ENCODE assay signal across 8 cellular contexts in genomic region chr14:104933721-104934379, GRCh38. TPM values are rescaled to one million over a fixed set of nuclear protein-coding genes. Genes with fewer than 3 reads are reported as not detected.
DNase-seq lines count a peak whose midpoint lies in the region; ATAC-seq and TF ChIP-seq lines count a peak whose summit lies in the region.

No MANE protein-coding gene starts in this region.

- no peaks in the 10 kb centered on the region for H3K79me1 ChIP-seq in mesenchymal stem cell (replicated peaks; ENCODE audit: low read length, poor library complexity, severe bottlenecking)

- no peak for TF ChIP-seq POLR2A in uterus (IDR thresholded peaks at IDR 0.05)

- H2AK5ac ChIP-seq in mesenchymal stem cell (ENCODE audit: low read length, severe bottlenecking): no peak overlapping the region

- no peak overlapping the region for H2BK12ac ChIP-seq in mesenchymal stem cell (ENCODE audit: low read length in 2 of 2)

- no peak for TF ChIP-seq CTCF in colonic mucosa (IDR thresholded peaks at IDR 0.05)
- TF ChIP-seq CTCF in uterus (IDR thresholded peaks at IDR 0.05): no peak

- no peak overlapping the region for H3K14ac ChIP-seq in mesenchymal stem cell (ENCODE audit: low read length in 2 of 2)

- 21% methylated on average over 14 of the region's 42 CpGs for WGBS in mesenchymal stem cell

- peak overlapping the region in 1 of 2 experiments; percentile 77 for H3K23ac ChIP-seq in mesenchymal stem cell (ENCODE audit: low read length in 2 of 2)

- H3K4me1 ChIP-seq in colonic mucosa: peaks cover 4% of the 10 kb centered on the region
- H3K4me1 ChIP-seq in mesenchymal stem cell (ENCODE audit: control insufficient read depth, insufficient read depth, low read depth, low read length): peaks cover 13% of the 10 kb centered on the region
- no peaks in the 10 kb centered on the region for H3K4me1 ChIP-seq in uterus

- no peak overlapping the region for H4K91ac ChIP-seq in mesenchymal stem cell (ENCODE audit: low read length)

- H3K4me2 ChIP-seq in mesenchymal stem cell (ENCODE audit: low read length, poor library complexity, severe bottlenecking): no peak overlapping the region

- H2BK120ac ChIP-seq in mesenchymal stem cell (ENCODE audit: low read depth, low read length): no peak overlapping the region

- no peak overlapping the region for H2BK5ac ChIP-seq in mesenchymal stem cell (ENCODE audit: low read depth, low read length, poor library complexity, severe bottlenecking)

- H4K8ac ChIP-seq in mesenchymal stem cell (ENCODE audit: low read length): no peak overlapping the region

- H3K27me3 ChIP-seq in colonic mucosa: peaks cover 28% of the 10 kb centered on the region
- peaks cover 26 to 36% of the 10 kb centered on the region in 2 experiments for H3K27me3 ChIP-seq in mesenchymal stem cell (ENCODE audit: control insufficient read depth in 1 of 2, insufficient read depth in 1 of 2, low read length in 2 of 2)
- H3K27me3 ChIP-seq in uterus: no peaks in the 10 kb centered on the region

- H3K36me3 ChIP-seq in colonic mucosa (no peaks in the 10 kb centered on the region), mesenchymal stem cell (ENCODE audit: control insufficient read depth in 1 of 2, insufficient read depth in 2 of 2, low read depth in 1 of 2, low read length in 2 of 2) (peaks cover 3 to 21% of the 10 kb centered on the region in 2 experiments), uterus (no peaks in the 10 kb centered on the region)

- ATAC-seq in Right ventricle myocardium superior (ENCODE audit: poor library complexity): no peak
- ATAC-seq in left ventricle myocardium superior: no peak
- ATAC-seq in HG03045 (IDR thresholded peaks at IDR 0.05; ENCODE audit: unreplicated experiment): no peak
- ATAC-seq in GM18873 (IDR thresholded peaks at IDR 0.05; ENCODE audit: low FRiP score, unreplicated experiment): no peak

- intact Hi-C loops in Right ventricle myocardium superior (cut with DNase I) (no loop called here), left ventricle myocardium superior (cut with micrococcal nuclease) (no loop called here), colonic mucosa (cut with DNase I) (no loop called here), uterus (cut with DNase I; ENCODE audit: low total_unique reads) (no loop called here)

- H2AFZ ChIP-seq in mesenchymal stem cell (ENCODE audit: low read depth, low read length): no peak overlapping the region

- H2BK15ac ChIP-seq in mesenchymal stem cell (ENCODE audit: low read depth, poor library complexity, severe bottlenecking): no peak overlapping the region

- H3K9ac ChIP-seq in colonic mucosa (ENCODE audit: low read depth in 2 of 2, low read length in 2 of 2): no peak overlapping the region
- H3K9ac ChIP-seq in mesenchymal stem cell (ENCODE audit: low read length): peak overlapping the region; percentile 50

- H3K4ac ChIP-seq in mesenchymal stem cell (ENCODE audit: low read depth in 1 of 2, low read length in 2 of 2): no peak overlapping the region

- no peak overlapping the region for H3K18ac ChIP-seq in mesenchymal stem cell (ENCODE audit: low read depth in 1 of 2, low read length in 2 of 2)

- H3K27ac ChIP-seq in colonic mucosa: no peak overlapping the region
- H3K27ac ChIP-seq in mesenchymal stem cell (ENCODE audit: low read length, poor library complexity, severe bottlenecking): no peak overlapping the region
- peak overlapping the region in 1 of 2 donors; percentile 78 for H3K27ac ChIP-seq in uterus

- DNase-seq in Right ventricle myocardium superior (peak; percentile 33), left ventricle myocardium superior (no peak), colonic mucosa (no peak), mesenchymal stem cell (no peak), uterus (peak in 1 of 2 donors; percentile 22), NOMO-1 treated with dmso at 0.1 percent for 144 hours (lab: John Stamatoyannopoulos, UW; ENCODE audit: unreplicated experiment) (no peak)

- H3K9me3 ChIP-seq in colonic mucosa (no peaks in the 10 kb centered on the region), mesenchymal stem cell (ENCODE audit: control insufficient read depth, low read length) (no peaks in the 10 kb centered on the region), uterus (no peaks in the 10 kb centered on the region)

- H3K4me3 ChIP-seq in colonic mucosa (peak overlapping the region; percentile 52), mesenchymal stem cell (ENCODE audit: insufficient read depth in 1 of 2, low read depth in 1 of 2, low read length in 2 of 2) (peak overlapping the region in 1 of 2 experiments; percentile 45), uterus (peak overlapping the region; percentile 40 to 57)

RNA-seq across cellular contexts. Expression of gene PLD4, which starts 9.2 kb away (rescaled TPM):
- total RNA-seq in Right ventricle myocardium superior (0.13 TPM), left ventricle myocardium superior (0.27 TPM), colonic mucosa (1 to 10 TPM in 1 of 2 donors, not detected in 1; 1.2 TPM), uterus (10 to 100 TPM in 1 of 4 donors, 1 to 10 TPM in 1, not detected in 2; 1.3 to 10.9 TPM)
- polyA plus RNA-seq in mesenchymal stem cell (2013, experiment 1 of 2): 0.01 TPM
- not detected for polyA plus RNA-seq in mesenchymal stem cell (2013, experiment 2 of 2)

RNA-seq across cellular contexts. Expression of gene AHNAK2, which starts 44.3 kb away (rescaled TPM):
- total RNA-seq in Right ventricle myocardium superior (2.6 TPM), left ventricle myocardium superior (2.5 TPM), colonic mucosa (10 to 100 TPM in 1 of 2 donors, 1 to 10 TPM in 1; 5.1 to 21.5 TPM), uterus (100 to 1,000 TPM in 1 of 4 donors, 10 to 100 TPM in 3; 44.9 to 175 (median 71.7) TPM)
- polyA plus RNA-seq in mesenchymal stem cell (2013, experiment 1 of 2): 21.6 TPM
- polyA plus RNA-seq in mesenchymal stem cell (2013, experiment 2 of 2): 19.4 TPM

RNA-seq across cellular contexts. Expression of gene CLBA1, which starts 51.7 kb away (rescaled TPM):
- total RNA-seq in Right ventricle myocardium superior (1.5 TPM), left ventricle myocardium superior (1.5 TPM), colonic mucosa (1 to 10 TPM; 3.8 TPM), uterus (10 to 100 TPM in 2 of 4 donors, 1 to 10 TPM in 1, not detected in 1; 1.3 to 11.1 (median 10.1) TPM)
- polyA plus RNA-seq in mesenchymal stem cell (2013, experiment 1 of 2): 5.1 TPM
- polyA plus RNA-seq in mesenchymal stem cell (2013, experiment 2 of 2): 5.4 TPM
